ENCODE assay signal across 7 cellular contexts in the genomic region with DNA sequence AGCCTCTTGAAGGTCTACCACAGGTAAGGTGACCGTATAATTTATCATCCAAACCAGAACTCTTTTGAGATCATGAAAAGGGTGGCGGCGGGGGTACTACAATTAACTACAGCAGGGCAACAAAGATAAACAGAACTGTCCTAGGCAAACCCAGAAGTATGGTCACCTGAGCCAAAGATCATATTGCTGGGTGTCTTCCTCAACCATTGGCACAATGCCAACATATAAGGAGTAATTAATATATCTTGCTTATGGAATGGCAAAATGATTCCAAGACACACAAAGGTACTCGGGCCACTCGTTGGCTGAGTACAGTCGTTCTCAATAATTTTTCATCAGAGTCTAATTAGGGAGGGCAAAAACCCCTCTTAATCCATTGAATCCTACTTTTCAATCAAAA.
"Had no signal": no experiment of that assay in that cellular context is flagged by ENCODE, and none has a peak within 500 bp of the region (broad histone marks: within the 10 kb centered on the region; RNA-seq: fewer than 3 reads in every experiment).

No MANE protein-coding gene starts in this region.

- DNase-seq: IMR-90, KBM-7, KG1 had no signal

- FAIRE-seq: HepG2, HTR-8/SVneo had no signal

- H3K4me2 ChIP-seq: KMS-11 had no signal

- ATAC-seq: HepG2 had no signal

- H3K27ac ChIP-seq: HL-60, KMS-11 had no signal

- H3K9ac ChIP-seq: KMS-11 had no signal
